Comparison of ENCODE assay signal across 8 cellular contexts in the genomic region with DNA sequence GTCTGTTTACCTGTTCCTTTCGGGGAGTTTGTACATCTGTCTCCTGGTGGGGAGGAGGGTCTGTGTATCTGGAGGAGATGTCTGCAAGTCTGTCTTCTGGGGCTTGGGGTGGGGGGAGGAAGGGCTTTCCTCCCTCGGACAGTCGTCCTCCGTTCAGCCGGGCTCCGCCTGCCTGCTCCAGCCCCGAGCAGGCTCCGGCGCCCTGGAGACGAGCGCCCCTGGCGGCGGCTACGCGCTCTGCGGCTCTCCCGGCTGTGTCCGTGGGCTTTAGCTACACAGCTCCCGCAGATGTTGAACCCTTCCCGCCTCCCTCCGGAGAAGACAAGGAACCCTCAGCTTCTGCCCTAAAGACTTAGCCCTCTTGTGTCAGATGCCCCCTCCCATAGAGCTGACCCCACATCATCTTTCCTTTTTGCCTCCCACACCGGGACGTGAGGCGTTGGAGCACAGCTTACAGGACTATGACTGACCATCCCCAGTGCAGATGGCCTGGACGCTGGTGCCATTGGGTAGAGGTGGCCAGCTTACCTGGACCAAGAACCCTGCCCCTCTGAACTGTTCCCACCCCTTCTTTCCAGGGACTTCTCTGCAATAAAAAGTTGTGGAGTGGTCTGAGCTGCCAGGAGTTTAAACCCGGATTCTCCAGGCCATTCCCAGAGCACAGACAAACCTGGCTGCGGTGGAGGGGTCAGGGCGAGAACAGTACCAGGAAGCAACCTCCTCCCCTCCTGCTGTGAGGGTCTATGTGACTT. TPM values are rescaled to one million over a fixed set of nuclear protein-coding genes. Genes with fewer than 3 reads are reported as not detected.
DNase-seq lines count a peak whose midpoint lies in the region; ATAC-seq, FAIRE-seq and TF ChIP-seq lines count a peak whose summit lies in the region.

No MANE protein-coding gene starts in this region.

- peaks cover 9% of the 10 kb centered on the region in 2 experiments for H3K27me3 ChIP-seq in endothelial cell of umbilical vein (ENCODE audit: control insufficient read depth in 2 of 2, insufficient read depth in 2 of 2, low read length in 2 of 2)

- TF ChIP-seq CTCF in GM12872 (IDR thresholded peaks at IDR 0.05; ENCODE audit: insufficient read depth, low read depth, low read length) (peak; percentile 99), endothelial cell of umbilical vein (IDR thresholded peaks at IDR 0.05; ENCODE audit: extremely low read depth in 1 of 2, insufficient read depth in 1 of 2, low read depth in 1 of 2, low read length in 2 of 2) (peak; percentile 98 to 100)

- TF ChIP-seq POLR2A in endothelial cell of umbilical vein (IDR thresholded peaks at IDR 0.05; ENCODE audit: low read depth, low read length), result no peak

- intact Hi-C loops in endothelial cell of umbilical vein (cut with micrococcal nuclease), result loop anchor here (1.0 to 2.0 kb wide), 2 partner anchors 66 to 122 kb away; no protein-coding TSS in a partner anchor

- ATAC-seq in HG03066 (IDR thresholded peaks at IDR 0.05; ENCODE audit: low read depth, unreplicated experiment) (peak; percentile 63), HG02852 (IDR thresholded peaks at IDR 0.05; ENCODE audit: unreplicated experiment) (no peak)

- H3K36me3 ChIP-seq in endothelial cell of umbilical vein (ENCODE audit: control insufficient read depth in 2 of 2, extremely low read depth in 1 of 2, insufficient read depth in 2 of 2, low read length in 2 of 2), result no peaks in the 10 kb centered on the region

- BruUV-seq in endothelial cell of umbilical vein (replicated peaks; lab: Mats Ljungman, UMichigan), result no TSS peak

- H3K4me3 ChIP-seq in endothelial cell of umbilical vein (replicated peaks in 1 of 3; ENCODE audit: insufficient read depth in 1 of 3, low read depth in 1 of 3, low read length in 3 of 3), result no peak overlapping the region

- H3K79me2 ChIP-seq in endothelial cell of umbilical vein (ENCODE audit: control insufficient read depth, insufficient read depth, low read length), result no peaks in the 10 kb centered on the region

- peak overlapping the region; percentile 80 for H2AFZ ChIP-seq in endothelial cell of umbilical vein (ENCODE audit: low read depth, low read length)

- no peak overlapping the region for H3K9ac ChIP-seq in endothelial cell of umbilical vein (replicated peaks; ENCODE audit: extremely low read depth, insufficient read depth, low read length)

- H3K9me3 ChIP-seq in endothelial cell of umbilical vein (replicated peaks; ENCODE audit: control insufficient read depth, insufficient read depth, low read length), result no peaks in the 10 kb centered on the region

- CTCF ChIA-PET in endothelial cell of umbilical vein (lab: Charles Lee), result interaction anchor here (0.6 to 3.7 kb wide), 58 partner anchors 8 to 606 kb away, joined by 3 to 30 read pairs (median 4); partner anchors contain the start of gene KRT7

- H3K4me1 ChIP-seq in endothelial cell of umbilical vein (ENCODE audit: control insufficient read depth, extremely low read depth, insufficient read depth, low read length), result peaks cover 3% of the 10 kb centered on the region

- peak; percentile 72 for DNase-seq in NCI-H774 (lab: John Stamatoyannopoulos, UW)
- peak; percentile 12 to 48 for DNase-seq in activated CD8-positive, alpha-beta memory T cell treated with anti-CD3 and anti-CD28 coated beads for 4 hours (ENCODE audit: low read depth in 2 of 2)
- DNase-seq in endothelial cell of umbilical vein (ENCODE audit: low read depth, low spot score), result peak; percentile 64
- DNase-seq in midbrain (lab: John Stamatoyannopoulos, UW), result peak; percentile 86
- peak; percentile 52 to 56 for DNase-seq in stimulated activated CD8-positive, alpha-beta memory T cell treated with anti-CD3 and anti-CD28 coated beads, Interleukin-15, amount 100 ng/mL, for 48 hours (ENCODE audit: low read depth in 2 of 2)

- no peak overlapping the region for H3K27ac ChIP-seq in endothelial cell of umbilical vein (ENCODE audit: insufficient read depth, low read depth, low read length)

- H3K9me1 ChIP-seq in endothelial cell of umbilical vein (replicated peaks; ENCODE audit: control insufficient read depth, extremely low read depth, insufficient read depth, low read length), result no peaks in the 10 kb centered on the region

- peak overlapping the region; percentile 63 for H3K4me2 ChIP-seq in endothelial cell of umbilical vein (ENCODE audit: insufficient read depth, low read length)

- peak; percentile 31 for FAIRE-seq in endothelial cell of umbilical vein (lab: Jason Lieb, UNC)

- H4K20me1 ChIP-seq in endothelial cell of umbilical vein (replicated peaks; ENCODE audit: control insufficient read depth, extremely low read depth, insufficient read depth, low read length), result no peaks in the 10 kb centered on the region

- POLR2A ChIA-PET in endothelial cell of umbilical vein (lab: Charles Lee), result interaction anchor here (0.7 kb wide), 1 partner anchor 57 kb away, joined by 6 read pairs; no protein-coding TSS in a partner anchor

- dilution Hi-C loops in endothelial cell of umbilical vein (cut with MboI; ENCODE audit: extremely low pct_ligation_motif_present, low sequenced_read_pairs), result no loop called here

TF ChIP-seq in endothelial cell of umbilical vein, 7 proteins besides CTCF, POLR2A, EP300 and RAD21:
- no peak for TF ChIP-seq MAX (IDR thresholded peaks at IDR 0.05; ENCODE audit: insufficient read depth, insufficient read length)
- no peak for TF ChIP-seq MYC (IDR thresholded peaks at IDR 0.05; ENCODE audit: low read depth, low read length)
- no peak for TF ChIP-seq POLR2AphosphoS5 (IDR thresholded peaks at IDR 0.05; ENCODE audit: insufficient read depth, low read depth, low read length)
- no peak for TF ChIP-seq JUN (IDR thresholded peaks at IDR 0.05; ENCODE audit: borderline replicate concordance, insufficient read depth, insufficient read length, low read depth)
- no peak for TF ChIP-seq EZH2 (IDR thresholded peaks at IDR 0.05; ENCODE audit: borderline replicate concordance, low read depth, low read length, severe bottlenecking)
- no peak for TF ChIP-seq GATA2 (IDR thresholded peaks at IDR 0.05; ENCODE audit: insufficient read depth, insufficient read length, low read depth, low read length)
- no peak for TF ChIP-seq FOS (IDR thresholded peaks at IDR 0.05; ENCODE audit: borderline replicate concordance, insufficient read depth, low read length)

RNA-seq across cellular contexts. Expression of gene KRT86, which starts 4.7 kb away (rescaled TPM):
- total RNA-seq in endothelial cell of umbilical vein, result not detected in 2 replicates
- not detected in 2 replicates for polyA plus RNA-seq in endothelial cell of umbilical vein
- polyA plus RNA-seq in endothelial cell of umbilical vein (2011; cell fraction: cytosol; rRNA removed), result not detected in 2 replicates
- 0.06 TPM in 1 of 2 replicates, not detected in the other for polyA plus RNA-seq in endothelial cell of umbilical vein (2011; cell fraction: nucleus; rRNA removed)
- not detected in 2 replicates for polyA plus RNA-seq in endothelial cell of umbilical vein (2012)
- not detected in 2 replicates for polyA minus RNA-seq in endothelial cell of umbilical vein
- 1.2 TPM for polyA minus RNA-seq in endothelial cell of umbilical vein (2011; cell fraction: cytosol; rRNA and poly(A)+ RNA removed)
- not detected in 2 replicates for polyA minus RNA-seq in endothelial cell of umbilical vein (2011; cell fraction: nucleus; rRNA and poly(A)+ RNA removed)

RNA-seq across cellular contexts. Expression of gene KRT81, which starts 12.2 kb away (rescaled TPM):
- not detected in 2 replicates for total RNA-seq in endothelial cell of umbilical vein
- not detected in 2 replicates for polyA plus RNA-seq in endothelial cell of umbilical vein
- not detected in 2 replicates for polyA plus RNA-seq in endothelial cell of umbilical vein (2011; cell fraction: cytosol; rRNA removed)
- not detected in 2 replicates for polyA plus RNA-seq in endothelial cell of umbilical vein (2011; cell fraction: nucleus; rRNA removed)
- not detected in 2 replicates for polyA plus RNA-seq in endothelial cell of umbilical vein (2012)
- not detected in 2 replicates for polyA minus RNA-seq in endothelial cell of umbilical vein
- polyA minus RNA-seq in endothelial cell of umbilical vein (2011; cell fraction: cytosol; rRNA and poly(A)+ RNA removed), result not detected
- polyA minus RNA-seq in endothelial cell of umbilical vein (2011; cell fraction: nucleus; rRNA and poly(A)+ RNA removed), result not detected in 2 replicates

RNA-seq across cellular contexts. Expression of gene KRT83, which starts 42.1 kb away (rescaled TPM):
- not detected in 2 replicates for total RNA-seq in endothelial cell of umbilical vein
- polyA plus RNA-seq in endothelial cell of umbilical vein, result not detected in 2 replicates
- not detected in 2 replicates for polyA plus RNA-seq in endothelial cell of umbilical vein (2011; cell fraction: cytosol; rRNA removed)
- not detected in 2 replicates for polyA plus RNA-seq in endothelial cell of umbilical vein (2011; cell fraction: nucleus; rRNA removed)
- polyA plus RNA-seq in endothelial cell of umbilical vein (2012), result not detected in 2 replicates
- polyA minus RNA-seq in endothelial cell of umbilical vein, result not detected in 2 replicates
- 1.0 TPM for polyA minus RNA-seq in endothelial cell of umbilical vein (2011; cell fraction: cytosol; rRNA and poly(A)+ RNA removed)
- not detected in 2 replicates for polyA minus RNA-seq in endothelial cell of umbilical vein (2011; cell fraction: nucleus; rRNA and poly(A)+ RNA removed)

RNA-seq across cellular contexts. Expression of gene KRT7, which starts 46.1 kb away (rescaled TPM):
- 293 and 420 TPM in 2 replicates for total RNA-seq in endothelial cell of umbilical vein
- 120 and 131 TPM in 2 replicates for polyA plus RNA-seq in endothelial cell of umbilical vein
- 170 and 179 TPM in 2 replicates for polyA plus RNA-seq in endothelial cell of umbilical vein (2011; cell fraction: cytosol; rRNA removed)
- polyA plus RNA-seq in endothelial cell of umbilical vein (2011; cell fraction: nucleus; rRNA removed), result 202 and 253 TPM in 2 replicates
- polyA plus RNA-seq in endothelial cell of umbilical vein (2012), result 398 and 588 TPM in 2 replicates
- 110 and 113 TPM in 2 replicates for polyA minus RNA-seq in endothelial cell of umbilical vein
- 331 TPM for polyA minus RNA-seq in endothelial cell of umbilical vein (2011; cell fraction: cytosol; rRNA and poly(A)+ RNA removed)
- polyA minus RNA-seq in endothelial cell of umbilical vein (2011; cell fraction: nucleus; rRNA and poly(A)+ RNA removed), result 34.1 and 37.4 TPM in 2 replicates

Comparison
In these comparisons a context has a peak if more than half of its experiments do, and no peak if none do; other contexts are left out.
1. DNase-seq: peak in every context shown above with its lines; median percentile 86 in midbrain; 72 in NCI-H774; 64 in endothelial cell of umbilical vein; 54 in stimulated activated CD8-positive, alpha-beta memory T cell treated with anti-CD3 and anti-CD28 coated beads, Interleukin-15, amount 100 ng/mL, for 48 hours; 30 in activated CD8-positive, alpha-beta memory T cell treated with anti-CD3 and anti-CD28 coated beads for 4 hours.